Comparison of ENCODE assay signal across 19 cellular contexts in genomic region chr7:44764665-44765578, GRCh38. TPM values are rescaled to one million over a fixed set of nuclear protein-coding genes. Genes with fewer than 3 reads are reported as not detected.
DNase-seq lines count a peak whose midpoint lies in the region; ATAC-seq and TF ChIP-seq lines count a peak whose summit lies in the region.
"Had no signal": no experiment of that assay in that cellular context is flagged by ENCODE, and none has a peak within 500 bp of the region (broad histone marks: within the 10 kb centered on the region; RNA-seq: fewer than 3 reads in every experiment).

No MANE protein-coding gene starts in this region.

- TF ChIP-seq EP300 in sigmoid colon (IDR thresholded peaks at IDR 0.05): no peak

- no peak overlapping the region for H2AFZ ChIP-seq in mesenchymal stem cell (ENCODE audit: low read depth, low read length)

- H3K4me3 Mint-ChIP-seq in HFFc6 (no peak overlapping the region), chondrocyte (ENCODE audit: unreplicated experiment) (no peak overlapping the region)
- H3K4me3 Mint-ChIP-seq: activated naive CD4-positive, alpha-beta T cell treated with anti-CD3 and anti-CD28 coated beads, Interleukin-2, amount 10 ng/mL, durations not matched to agents 7 days and 5 days; stimulated activated naive CD8-positive, alpha-beta T cell treated with anti-CD3 and anti-CD28 coated beads, Interleukin-15, amount 100 ng/mL, for 72 hours had no signal

- no peak overlapping the region for H2BK5ac ChIP-seq in mesenchymal stem cell (ENCODE audit: low read depth, low read length, poor library complexity, severe bottlenecking)

- no peak overlapping the region for H2BK120ac ChIP-seq in mesenchymal stem cell (ENCODE audit: low read depth, low read length)

- DNase-seq in BE2C (no peak), HFFc6 (no peak), chondrocyte (ENCODE audit: low spot score) (peak; percentile 79), mesenchymal stem cell (peak; percentile 5), NOMO-1 treated with DMSO at 0.1 percent for 48 hours (lab: John Stamatoyannopoulos, UW; ENCODE audit: unreplicated experiment) (no peak), sigmoid colon (no peak), GM19238 (ENCODE audit: insufficient read length, low spot score) (no peak)
- DNase-seq: activated CD4-positive, alpha-beta T cell treated with anti-CD3 and anti-CD28 coated beads, Interleukin-2, amount 50 U/mL, for 48 hours; activated naive CD4-positive, alpha-beta T cell treated with anti-CD3 and anti-CD28 coated beads, Interleukin-2, amount 10 ng/mL, durations not matched to agents 7 days and 5 days; foreskin melanocyte; left ventricle myocardium inferior; MV-4-11; NCI-H187; NCI-H2227 treated with DMSO at 0.1 percent for 48 hours; RPMI8226; stimulated activated naive CD8-positive, alpha-beta T cell treated with anti-CD3 and anti-CD28 coated beads, Interleukin-15, amount 100 ng/mL, for 72 hours had no signal

- no peak overlapping the region for H2AK5ac ChIP-seq in mesenchymal stem cell (ENCODE audit: low read length, severe bottlenecking)

- no peak overlapping the region for H3K14ac ChIP-seq in mesenchymal stem cell (ENCODE audit: low read length in 2 of 2)

- H3K79me1 ChIP-seq in mesenchymal stem cell (replicated peaks; ENCODE audit: low read length, poor library complexity, severe bottlenecking): peaks cover 9% of the 10 kb centered on the region

- H3K4me1 Mint-ChIP-seq in HFFc6 (ENCODE audit: low read depth): peaks cover 25% of the 10 kb centered on the region
- peaks cover 32% of the 10 kb centered on the region for H3K4me1 Mint-ChIP-seq in chondrocyte (ENCODE audit: low read depth)

- no peak for ATAC-seq in GM18519 (IDR thresholded peaks at IDR 0.05; ENCODE audit: low FRiP score, unreplicated experiment)
- ATAC-seq: stimulated activated naive CD8-positive, alpha-beta T cell treated with anti-CD3 and anti-CD28 coated beads, Interleukin-15, amount 100 ng/mL, for 72 hours had no signal

- no peak overlapping the region for H3K23ac ChIP-seq in mesenchymal stem cell (ENCODE audit: low read length in 2 of 2)

- no peak overlapping the region for H3K18ac ChIP-seq in mesenchymal stem cell (ENCODE audit: low read depth in 1 of 2, low read length in 2 of 2)

- H3K36me3 ChIP-seq in BE2C: peaks cover 25% of the 10 kb centered on the region
- H3K36me3 ChIP-seq in mesenchymal stem cell (ENCODE audit: control insufficient read depth in 1 of 2, insufficient read depth in 2 of 2, low read depth in 1 of 2, low read length in 2 of 2): peaks cover 77 to 89% of the 10 kb centered on the region in 2 experiments
- H3K36me3 ChIP-seq in sigmoid colon: peaks cover 25 to 74% (median 59%) of the 10 kb centered on the region in 4 donors

- no peak overlapping the region for H4K91ac ChIP-seq in mesenchymal stem cell (ENCODE audit: low read length)

- H3K4ac ChIP-seq in mesenchymal stem cell (ENCODE audit: low read depth in 1 of 2, low read length in 2 of 2): no peak overlapping the region

- no peak overlapping the region for H2BK12ac ChIP-seq in mesenchymal stem cell (ENCODE audit: low read length in 2 of 2)

- H3K27me3 ChIP-seq in BE2C (no peaks in the 10 kb centered on the region), mesenchymal stem cell (ENCODE audit: control insufficient read depth in 1 of 2, insufficient read depth in 1 of 2, low read length in 2 of 2) (no peaks in the 10 kb centered on the region), sigmoid colon (no peaks in the 10 kb centered on the region)
- H3K27me3 ChIP-seq: neutrophil, right atrium auricular region had no signal

- no peak overlapping the region for H4K8ac ChIP-seq in mesenchymal stem cell (ENCODE audit: low read length)

- 95% methylated on average over 22 of the region's 22 CpGs for WGBS in mesenchymal stem cell
- 90 to 93% methylated on average over 22 of the region's 22 CpGs for WGBS in sigmoid colon, 2 donors

- H3K27ac ChIP-seq in mesenchymal stem cell (ENCODE audit: low read length, poor library complexity, severe bottlenecking) (no peak overlapping the region), sigmoid colon (no peak overlapping the region)
- H3K27ac ChIP-seq: left ventricle myocardium inferior, neutrophil, right atrium auricular region had no signal

- H3K4me2 ChIP-seq in mesenchymal stem cell (ENCODE audit: low read length, poor library complexity, severe bottlenecking): no peak overlapping the region

- 0 out of 2 replicates have a peak, but pooled peaks have one; percentile 23 for TF ChIP-seq CTCF in BE2C (IDR thresholded peaks at IDR 0.05; ENCODE audit: low read depth, low read length)
- TF ChIP-seq CTCF in HFFc6 (IDR thresholded peaks at IDR 0.05): peak; percentile 50; the same call in 1 of the 2 replicates
- TF ChIP-seq CTCF in chondrocyte (IDR thresholded peaks at IDR 0.05): peak; percentile 25
- no peak for TF ChIP-seq CTCF in sigmoid colon (IDR thresholded peaks at IDR 0.05)

- H3K36me3 Mint-ChIP-seq in HFFc6 (ENCODE audit: low read depth) (peaks cover 24% of the 10 kb centered on the region), chondrocyte (ENCODE audit: low read depth) (peaks cover 31% of the 10 kb centered on the region)

- no peaks in the 10 kb centered on the region for H3K9me3 ChIP-seq in BE2C
- H3K9me3 ChIP-seq in mesenchymal stem cell (ENCODE audit: control insufficient read depth, low read length): no peaks in the 10 kb centered on the region
- no peaks in the 10 kb centered on the region for H3K9me3 ChIP-seq in sigmoid colon
- H3K9me3 ChIP-seq: left ventricle myocardium inferior, neutrophil, right atrium auricular region had no signal

- H3K9ac ChIP-seq in mesenchymal stem cell (ENCODE audit: low read length): no peak overlapping the region

- H3K4me1 ChIP-seq in BE2C (peaks cover 26% of the 10 kb centered on the region), mesenchymal stem cell (ENCODE audit: control insufficient read depth, insufficient read depth, low read depth, low read length) (peaks cover 27% of the 10 kb centered on the region), sigmoid colon (peaks cover 0 to 47% (median 38%) of the 10 kb centered on the region in 4 donors)

- no peak for TF ChIP-seq POLR2A in sigmoid colon (IDR thresholded peaks at IDR 0.05)

- H2BK15ac ChIP-seq in mesenchymal stem cell (ENCODE audit: low read depth, poor library complexity, severe bottlenecking): no peak overlapping the region

- H3K9me3 Mint-ChIP-seq in HFFc6 (no peaks in the 10 kb centered on the region), chondrocyte (ENCODE audit: low read depth) (no peaks in the 10 kb centered on the region)
- H3K9me3 Mint-ChIP-seq: activated naive CD4-positive, alpha-beta T cell treated with anti-CD3 and anti-CD28 coated beads, Interleukin-2, amount 10 ng/mL, durations not matched to agents 7 days and 5 days; stimulated activated naive CD8-positive, alpha-beta T cell treated with anti-CD3 and anti-CD28 coated beads, Interleukin-15, amount 100 ng/mL, for 72 hours had no signal

- no peak overlapping the region for H3K27ac Mint-ChIP-seq in HFFc6
- no peak overlapping the region for H3K27ac Mint-ChIP-seq in chondrocyte (ENCODE audit: unreplicated experiment)
- H3K27ac Mint-ChIP-seq: activated naive CD4-positive, alpha-beta T cell treated with anti-CD3 and anti-CD28 coated beads, Interleukin-2, amount 10 ng/mL, durations not matched to agents 7 days and 5 days had no signal

- intact Hi-C loops in sigmoid colon (cut with DNase I): no loop called here

- H3K27me3 Mint-ChIP-seq in HFFc6 (ENCODE audit: insufficient read depth): peaks cover 7% of the 10 kb centered on the region
- H3K27me3 Mint-ChIP-seq in chondrocyte (ENCODE audit: low read depth): no peaks in the 10 kb centered on the region
- H3K27me3 Mint-ChIP-seq: stimulated activated naive CD8-positive, alpha-beta T cell treated with anti-CD3 and anti-CD28 coated beads, Interleukin-15, amount 100 ng/mL, for 72 hours had no signal

- H3K4me3 ChIP-seq in BE2C (ENCODE audit: low read depth, low read length) (no peak overlapping the region), mesenchymal stem cell (ENCODE audit: insufficient read depth in 1 of 2, low read depth in 1 of 2, low read length in 2 of 2) (no peak overlapping the region), sigmoid colon (no peak overlapping the region)
- H3K4me3 ChIP-seq: left ventricle myocardium inferior, right atrium auricular region had no signal

RNA-seq across cellular contexts. Expression of gene ZMIZ2, which starts 16.3 kb away (rescaled TPM):
- polyA plus RNA-seq in BE2C (2012; ENCODE audit: insufficient read depth, insufficient read length, low read depth): 117 TPM
- total RNA-seq in HFFc6 (2021; fragmentation: NEBNext Ultra II Directional; extraction: Animal tissue kit (Norgen Biotek cat#: 25700)): 10 to 100 TPM; 33.2 to 42.4 (median 36.6) TPM
- total RNA-seq in chondrocyte: 68.5 to 73.5 TPM (median 72.6 TPM) in 3 replicates
- polyA plus RNA-seq in mesenchymal stem cell (2013, experiment 1 of 2): 38.9 TPM
- polyA plus RNA-seq in mesenchymal stem cell (2013, experiment 2 of 2): 36.0 TPM
- 10 to 100 TPM; 11.1 to 44.6 (median 12.5) TPM for total RNA-seq in sigmoid colon
- polyA plus RNA-seq in sigmoid colon: 10 to 100 TPM in 1 of 3 donors, 1 to 10 TPM in 2; 8.4 to 64.7 (median 8.6) TPM

RNA-seq across cellular contexts. Expression of gene PPIA, which starts 31.6 kb away (rescaled TPM):
- polyA plus RNA-seq in BE2C (2012; ENCODE audit: insufficient read depth, insufficient read length, low read depth): 1,732 TPM
- total RNA-seq in HFFc6 (2021; fragmentation: NEBNext Ultra II Directional; extraction: Animal tissue kit (Norgen Biotek cat#: 25700)): 1,000 to 10,000 TPM; 2,348 to 2,538 (median 2,460) TPM
- total RNA-seq in chondrocyte (1,108 to 1,479 TPM (median 1,462 TPM) in 3 replicates), sigmoid colon (1,000 to 10,000 TPM; 1,033 to 1,396 (median 1,180) TPM)
- 2,030 TPM for polyA plus RNA-seq in mesenchymal stem cell (2013, experiment 1 of 2)
- 2,181 TPM for polyA plus RNA-seq in mesenchymal stem cell (2013, experiment 2 of 2)
- 1,000 to 10,000 TPM; 3,100 to 3,915 (median 3,764) TPM for polyA plus RNA-seq in sigmoid colon

Comparison
In these comparisons a context has a peak if more than half of its experiments do, and no peak if none do; other contexts are left out.
1. DNase-seq: peak in chondrocyte (single experiment) and mesenchymal stem cell (single experiment); none in BE2C (single experiment), HFFc6 (single experiment), NOMO-1 treated with DMSO at 0.1 percent for 48 hours (single experiment), sigmoid colon (single experiment) and GM19238 (single experiment).
2. CTCF ChIP-seq: peak in BE2C (single experiment), HFFc6 (single experiment) and chondrocyte (single experiment); none in sigmoid colon (0 of 4).